ENCODE assay signal across 19 cellular contexts in the genomic region with DNA sequence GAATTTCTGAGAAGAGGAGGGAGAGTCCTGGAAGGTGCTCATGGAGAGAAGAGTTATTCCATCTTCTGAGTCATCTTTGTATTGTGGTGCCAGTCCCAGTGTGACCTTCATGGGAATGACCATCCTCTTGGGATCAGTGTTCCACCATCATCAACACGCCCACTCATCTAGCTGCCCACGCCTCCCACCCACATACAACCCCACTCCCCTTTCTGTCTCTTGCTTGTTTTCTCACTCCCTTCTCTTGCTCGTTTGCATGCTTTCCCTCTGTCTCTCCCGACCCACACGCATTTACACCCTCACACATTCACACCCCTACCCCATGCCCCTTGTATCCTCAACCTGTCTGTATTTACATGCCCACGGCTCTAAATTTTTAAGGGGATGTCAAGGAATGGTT.
DNase-seq lines count a peak whose midpoint lies in the region; ATAC-seq, FAIRE-seq and TF ChIP-seq lines count a peak whose summit lies in the region.
"Had no signal": no experiment of that assay in that cellular context is flagged by ENCODE, and none has a peak within 500 bp of the region (broad histone marks: within the 10 kb centered on the region; RNA-seq: fewer than 3 reads in every experiment).

No MANE protein-coding gene starts in this region.

- TF ChIP-seq POLR2A in GM12892 (IDR thresholded peaks at IDR 0.05; ENCODE audit: low read depth, low read length): no peak
- TF ChIP-seq POLR2A in HepG2 (IDR thresholded peaks at IDR 0.05; ENCODE audit: insufficient read depth in 1 of 2, low read depth in 2 of 2, low read length in 2 of 2): no peak

- H3K27ac Mint-ChIP-seq in effector memory CD8-positive, alpha-beta T cell: peak overlapping the region; percentile 96 to 97
- H3K27ac Mint-ChIP-seq in stimulated activated effector memory CD8-positive, alpha-beta T cell treated with anti-CD3 and anti-CD28 coated beads, Interleukin-12 subunit alpha, Interleukin-12 subunit beta, amount 100 ng/mL, for 72 hours: peak overlapping the region; percentile 93

- peaks cover 61 to 63% of the 10 kb centered on the region in 2 donors for H3K4me1 Mint-ChIP-seq in effector memory CD8-positive, alpha-beta T cell (ENCODE audit: low read depth in 2 of 2)
- H3K4me1 Mint-ChIP-seq in stimulated activated effector memory CD8-positive, alpha-beta T cell treated with anti-CD3 and anti-CD28 coated beads, Interleukin-12 subunit alpha, Interleukin-12 subunit beta, amount 100 ng/mL, for 72 hours: peaks cover 78% of the 10 kb centered on the region

- DNase-seq in heart right ventricle (no peak), cardiac septum (ENCODE audit: low spot score) (no peak), GM12892 (ENCODE audit: insufficient read length) (no peak), HepG2 (ENCODE audit: low spot score) (no peak), EL (no peak)
- DNase-seq in effector memory CD8-positive, alpha-beta T cell: no peak
- DNase-seq in stimulated activated effector memory CD8-positive, alpha-beta T cell treated with anti-CD3 and anti-CD28 coated beads, Interleukin-12 subunit alpha, Interleukin-12 subunit beta, amount 100 ng/mL, for 72 hours (ENCODE audit: low spot score in 2 of 2): no peak
- DNase-seq: BE2C, KG1, NCI-H187 treated with DMSO at 0.1 percent for 48 hours, NCI-H2227 treated with DMSO at 0.1 percent for 48 hours, NCI-H510A treated with DMSO at 0.1 percent for 48 hours, NCI-H774, OCI-M1, SHP77 treated with DMSO at 0.1 percent for 48 hours had no signal

- H3K27ac ChIP-seq in heart right ventricle (peak overlapping the region in 9 of 10 donors; percentile 49 to 89 (median 72)), HepG2 (ENCODE audit: extremely low read length, insufficient read depth, low read length) (no peak overlapping the region)

- no peaks in the 10 kb centered on the region for H3K9me3 ChIP-seq in heart right ventricle
- H3K9me3 ChIP-seq in HepG2 (ENCODE audit: low read length): no peaks in the 10 kb centered on the region
- H3K9me3 ChIP-seq: BE2C had no signal

- in situ Hi-C loops in HepG2 (cut with HindIII; ENCODE audit: extremely low pct_ligation_motif_present, low pct_unique_long_range_greater_than_20kb): no loop called here

- TF ChIP-seq EP300 in HepG2 (IDR thresholded peaks at IDR 0.05; ENCODE audit: low read depth in 2 of 2, low read length in 2 of 2): no peak
- TF ChIP-seq EP300 in HepG2 (CRISPR knock-in tag; IDR thresholded peaks at IDR 0.05; ENCODE audit: borderline replicate concordance): no peak

- H2AFZ ChIP-seq in HepG2 (ENCODE audit: low read length): no peak overlapping the region

- TF ChIP-seq RAD21 in HepG2 (CRISPR knock-in tag; IDR thresholded peaks at IDR 0.05): no peak

- peaks cover 25% of the 10 kb centered on the region for H3K36me3 Mint-ChIP-seq in effector memory CD8-positive, alpha-beta T cell (ENCODE audit: insufficient read depth)
- peaks cover 31% of the 10 kb centered on the region for H3K36me3 Mint-ChIP-seq in stimulated activated effector memory CD8-positive, alpha-beta T cell treated with anti-CD3 and anti-CD28 coated beads, Interleukin-12 subunit alpha, Interleukin-12 subunit beta, amount 100 ng/mL, for 72 hours

- no peak for TF ChIP-seq CTCF in heart right ventricle (IDR thresholded peaks at IDR 0.05)
- no peak for TF ChIP-seq CTCF in HepG2 (CRISPR knock-in tag; IDR thresholded peaks at IDR 0.05)

- no peak overlapping the region for H3K4me3 ChIP-seq in heart right ventricle
- no peak overlapping the region for H3K4me3 ChIP-seq in HepG2 (replicated peaks in 1 of 3; ENCODE audit: insufficient read depth in 1 of 3, low read depth in 2 of 3, low read length in 3 of 3)

- FAIRE-seq in GM12892 (lab: Jason Lieb, UNC) (peak; percentile 51), HepG2 (lab: Jason Lieb, UNC) (no peak)
- FAIRE-seq: A204.1, D721Med, H1 had no signal

- peak overlapping the region; percentile 52 to 65 for H3K4me3 Mint-ChIP-seq in effector memory CD8-positive, alpha-beta T cell
- H3K4me3 Mint-ChIP-seq in stimulated activated effector memory CD8-positive, alpha-beta T cell treated with anti-CD3 and anti-CD28 coated beads, Interleukin-12 subunit alpha, Interleukin-12 subunit beta, amount 100 ng/mL, for 72 hours: no peak overlapping the region

- ATAC-seq in heart right ventricle (no peak), HepG2 (no peak), esophagus mucosa (no peak)
- ATAC-seq in effector memory CD8-positive, alpha-beta T cell (replicated peaks): no peak
- ATAC-seq in stimulated activated effector memory CD8-positive, alpha-beta T cell treated with anti-CD3 and anti-CD28 coated beads, Interleukin-12 subunit alpha, Interleukin-12 subunit beta, amount 100 ng/mL, for 72 hours: no peak

- no peaks in the 10 kb centered on the region for H3K27me3 ChIP-seq in heart right ventricle
- no peaks in the 10 kb centered on the region for H3K27me3 ChIP-seq in HepG2 (ENCODE audit: control insufficient read depth in 1 of 2, insufficient read depth in 2 of 2, low read length in 2 of 2)
- H3K27me3 ChIP-seq: BE2C had no signal

- POLR2A ChIA-PET in HepG2 (lab: Yijun Ruan, JAX): no interaction called here

- H3K4me2 ChIP-seq in HepG2 (ENCODE audit: low read depth, low read length): no peak overlapping the region

- H4K20me1 ChIP-seq in HepG2 (ENCODE audit: insufficient read depth, low read length): no peaks in the 10 kb centered on the region

- H3K9me3 Mint-ChIP-seq in effector memory CD8-positive, alpha-beta T cell: no peaks in the 10 kb centered on the region
- H3K9me3 Mint-ChIP-seq in stimulated activated effector memory CD8-positive, alpha-beta T cell treated with anti-CD3 and anti-CD28 coated beads, Interleukin-12 subunit alpha, Interleukin-12 subunit beta, amount 100 ng/mL, for 72 hours: no peaks in the 10 kb centered on the region

- CTCF ChIA-PET in HepG2 (lab: Yijun Ruan, JAX; ENCODE audit: low intra/inter-chr PET ratio, low total read pairs): no interaction called here

- H3K36me3 ChIP-seq in heart right ventricle: peaks cover 0 to 23% (median 0%) of the 10 kb centered on the region in 9 donors
- peaks cover 4 to 15% of the 10 kb centered on the region in 2 experiments; a peak in 3 of 5 replicates for H3K36me3 ChIP-seq in HepG2 (replicated peaks in 1 of 2; ENCODE audit: control insufficient read depth in 1 of 2, insufficient read depth in 2 of 2, low read length in 2 of 2)
- H3K36me3 ChIP-seq: BE2C had no signal

- no peaks in the 10 kb centered on the region for H3K27me3 Mint-ChIP-seq in effector memory CD8-positive, alpha-beta T cell

- H3K9ac ChIP-seq in HepG2 (ENCODE audit: insufficient read depth, low read depth, low read length): no peak overlapping the region

- H3K4me1 ChIP-seq in heart right ventricle (peaks cover 25 to 99% (median 78%) of the 10 kb centered on the region in 9 donors), HepG2 (ENCODE audit: insufficient read depth, low read length) (peaks cover 20% of the 10 kb centered on the region; the same call in 1 of the 2 replicates)

- 93 to 96% methylated on average over 6 of the region's 6 CpGs for WGBS in heart right ventricle, 2 donors
- 96% methylated on average over 6 of the region's 6 CpGs for WGBS in HepG2 (ENCODE audit: low lambda C conversion rate)

- intact Hi-C loops in heart right ventricle (cut with DNase I): no loop called here
- intact Hi-C loops in cardiac septum (cut with DNase I): no loop called here
- intact Hi-C loops in HepG2 (cut with micrococcal nuclease; ENCODE audit: unreplicated experiment): no loop called here

- H3K79me2 ChIP-seq in HepG2 (ENCODE audit: insufficient read depth, low read length): no peaks in the 10 kb centered on the region

- no TSS peak for BruUV-seq in HepG2 (replicated peaks; lab: Mats Ljungman, UMichigan)

TF ChIP-seq in HepG2, 621 proteins besides CTCF, POLR2A, EP300 and RAD21:
- TF ChIP-seq, protein P1, sequence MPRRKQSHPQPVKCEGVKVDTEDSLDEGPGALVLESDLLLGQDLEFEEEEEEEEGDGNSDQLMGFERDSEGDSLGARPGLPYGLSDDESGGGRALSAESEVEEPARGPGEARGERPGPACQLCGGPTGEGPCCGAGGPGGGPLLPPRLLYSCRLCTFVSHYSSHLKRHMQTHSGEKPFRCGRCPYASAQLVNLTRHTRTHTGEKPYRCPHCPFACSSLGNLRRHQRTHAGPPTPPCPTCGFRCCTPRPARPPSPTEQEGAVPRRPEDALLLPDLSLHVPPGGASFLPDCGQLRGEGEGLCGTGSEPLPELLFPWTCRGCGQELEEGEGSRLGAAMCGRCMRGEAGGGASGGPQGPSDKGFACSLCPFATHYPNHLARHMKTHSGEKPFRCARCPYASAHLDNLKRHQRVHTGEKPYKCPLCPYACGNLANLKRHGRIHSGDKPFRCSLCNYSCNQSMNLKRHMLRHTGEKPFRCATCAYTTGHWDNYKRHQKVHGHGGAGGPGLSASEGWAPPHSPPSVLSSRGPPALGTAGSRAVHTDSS (CRISPR knock-in tag; conservative IDR thresholded peaks at IDR 0.05): no peak
- no peak for TF ChIP-seq GZF1 (CRISPR knock-in tag; IDR thresholded peaks at IDR 0.05)
- TF ChIP-seq SRF (IDR thresholded peaks at IDR 0.05; ENCODE audit: low read depth, low read length): no peak
- TF ChIP-seq PHF8 (CRISPR knock-in tag; IDR thresholded peaks at IDR 0.05): no peak
- TF ChIP-seq HNRNPUL1 (IDR thresholded peaks at IDR 0.05; ENCODE audit: low read depth, low read length): no peak
- TF ChIP-seq, protein P2, sequence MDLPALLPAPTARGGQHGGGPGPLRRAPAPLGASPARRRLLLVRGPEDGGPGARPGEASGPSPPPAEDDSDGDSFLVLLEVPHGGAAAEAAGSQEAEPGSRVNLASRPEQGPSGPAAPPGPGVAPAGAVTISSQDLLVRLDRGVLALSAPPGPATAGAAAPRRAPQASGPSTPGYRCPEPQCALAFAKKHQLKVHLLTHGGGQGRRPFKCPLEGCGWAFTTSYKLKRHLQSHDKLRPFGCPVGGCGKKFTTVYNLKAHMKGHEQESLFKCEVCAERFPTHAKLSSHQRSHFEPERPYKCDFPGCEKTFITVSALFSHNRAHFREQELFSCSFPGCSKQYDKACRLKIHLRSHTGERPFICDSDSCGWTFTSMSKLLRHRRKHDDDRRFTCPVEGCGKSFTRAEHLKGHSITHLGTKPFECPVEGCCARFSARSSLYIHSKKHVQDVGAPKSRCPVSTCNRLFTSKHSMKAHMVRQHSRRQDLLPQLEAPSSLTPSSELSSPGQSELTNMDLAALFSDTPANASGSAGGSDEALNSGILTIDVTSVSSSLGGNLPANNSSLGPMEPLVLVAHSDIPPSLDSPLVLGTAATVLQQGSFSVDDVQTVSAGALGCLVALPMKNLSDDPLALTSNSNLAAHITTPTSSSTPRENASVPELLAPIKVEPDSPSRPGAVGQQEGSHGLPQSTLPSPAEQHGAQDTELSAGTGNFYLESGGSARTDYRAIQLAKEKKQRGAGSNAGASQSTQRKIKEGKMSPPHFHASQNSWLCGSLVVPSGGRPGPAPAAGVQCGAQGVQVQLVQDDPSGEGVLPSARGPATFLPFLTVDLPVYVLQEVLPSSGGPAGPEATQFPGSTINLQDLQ (CRISPR knock-in tag; IDR thresholded peaks at IDR 0.05): no peak
- TF ChIP-seq KLF12 (CRISPR knock-in tag; IDR thresholded peaks at IDR 0.05; ENCODE audit: borderline replicate concordance): no peak
